Comparison of ENCODE assay signal across 31 cellular contexts in the genomic region with DNA sequence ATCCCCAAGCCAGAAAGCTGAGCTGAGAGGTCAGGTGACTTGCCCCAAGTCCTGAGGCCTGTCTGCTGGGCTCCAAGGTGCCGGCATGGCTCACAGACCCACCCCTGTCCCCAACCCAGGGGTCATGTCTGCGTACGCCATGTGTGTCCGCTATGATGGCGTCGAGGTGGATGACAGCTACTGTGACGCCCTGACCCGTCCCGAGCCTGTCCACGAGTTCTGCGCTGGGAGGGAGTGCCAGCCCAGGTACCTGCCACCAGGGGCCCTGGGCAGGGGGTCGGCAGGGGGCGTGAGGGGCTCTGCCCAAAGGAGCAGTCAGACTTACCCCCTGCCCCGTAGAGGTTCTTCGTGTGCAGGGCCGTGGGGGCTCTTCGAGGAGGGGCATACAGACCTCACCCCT. TPM values are rescaled to one million over a fixed set of nuclear protein-coding genes. Genes with fewer than 3 reads are reported as not detected.
"Had no signal": no experiment of that assay in that cellular context is flagged by ENCODE, and none has a peak within 500 bp of the region (broad histone marks: within the 10 kb centered on the region; RNA-seq: fewer than 3 reads in every experiment).

No MANE protein-coding gene starts in this region.

- DNase-seq: stimulated activated CD4-positive, alpha-beta T cell treated with anti-CD3 and anti-CD28 coated beads, Interleukin-2, amount 100 ng/mL, for 24 hours; stimulated activated CD4-positive, alpha-beta T cell treated with anti-CD3 and anti-CD28 coated beads, Interleukin-2, amount 100 ng/mL, for 48 hours; stimulated activated CD4-positive, alpha-beta T cell treated with anti-CD3 and anti-CD28 coated beads, Interleukin-4, amount 100 ng/mL, for 1 hour; stimulated activated CD4-positive, alpha-beta T cell treated with anti-CD3 and anti-CD28 coated beads, Interleukin-4, amount 100 ng/mL, for 24 hours; stimulated activated CD4-positive, alpha-beta T cell treated with anti-CD3 and anti-CD28 coated beads, Interleukin-4, amount 100 ng/mL, for 4 hours; stimulated activated CD8-positive, alpha-beta memory T cell treated with anti-CD3 and anti-CD28 coated beads, Interleukin-4, amount 100 ng/mL, for 48 hours; stimulated activated naive B cell treated with anti-CD40 and anti-IgM and Interleukin-4, amounts not matched to agents 10 μg/mL and 1 μg/mL and 100 μg/mL, for 72 hours; stimulated activated naive CD4-positive, alpha-beta T cell; stimulated activated naive CD4-positive, alpha-beta T cell treated with Interleukin-2 at 50 U/mL for 16 hours; stomach; substantia nigra; testis; thyroid gland; tibial artery; transverse colon; trophoblast cell; upper lobe of right lung; uterus had no signal

- H3K27ac ChIP-seq: stomach, suprapubic skin, testis, thoracic aorta, thyroid gland, tibial artery, tibial nerve, transverse colon, upper lobe of right lung, vagina had no signal

- ATAC-seq: stimulated activated effector memory CD8-positive, alpha-beta T cell treated with anti-CD3 and anti-CD28 coated beads, Interleukin-12 subunit alpha, Interleukin-12 subunit beta, amount 100 ng/mL, for 72 hours; stimulated activated memory B cell treated with anti-CD40 and anti-IgM and Interleukin-4, amounts not matched to agents 10 μg/mL and 1 μg/mL and 100 μg/mL, for 72 hours; stimulated activated naive B cell treated with anti-CD40 and anti-IgM and Interleukin-4, amounts not matched to agents 10 μg/mL and 1 μg/mL and 100 μg/mL, for 72 hours; upper lobe of right lung had no signal

- H3K9me3 Mint-ChIP-seq: stimulated activated effector memory CD8-positive, alpha-beta T cell treated with anti-CD3 and anti-CD28 coated beads, Interleukin-12 subunit alpha, Interleukin-12 subunit beta, amount 100 ng/mL, for 72 hours; stimulated activated naive B cell treated with anti-CD40 and anti-IgM and Interleukin-4, amounts not matched to agents 10 μg/mL and 1 μg/mL and 100 μg/mL, for 72 hours; stimulated activated naive CD8-positive, alpha-beta T cell treated with anti-CD3 and anti-CD28 coated beads, Interleukin-15, Interleukin-2, amounts not matched to agents 100 ng/mL and 50 ng/mL, for 24 hours; type B pancreatic cell had no signal

- H3K4me3 ChIP-seq: stomach, suprapubic skin, testis, thoracic aorta, thyroid gland, tibial artery, tibial nerve, transverse colon, upper lobe of left lung, upper lobe of right lung, uterus, vagina had no signal

- H3K27me3 Mint-ChIP-seq: stimulated activated naive CD8-positive, alpha-beta T cell treated with anti-CD3 and anti-CD28 coated beads, Interleukin-15, Interleukin-2, amounts not matched to agents 100 ng/mL and 50 ng/mL, for 24 hours had no signal

- H3K27ac Mint-ChIP-seq: stimulated activated effector memory CD8-positive, alpha-beta T cell treated with anti-CD3 and anti-CD28 coated beads, Interleukin-12 subunit alpha, Interleukin-12 subunit beta, amount 100 ng/mL, for 72 hours; stimulated activated memory B cell treated with anti-CD40 and anti-IgM and Interleukin-4, amounts not matched to agents 10 μg/mL and 1 μg/mL and 100 μg/mL, for 72 hours; stimulated activated naive CD8-positive, alpha-beta T cell treated with anti-CD3 and anti-CD28 coated beads, Interleukin-15, Interleukin-2, amounts not matched to agents 100 ng/mL and 50 ng/mL, for 24 hours; type B pancreatic cell had no signal

- H3K27me3 ChIP-seq: testis, thyroid gland, transverse colon, upper lobe of left lung, upper lobe of right lung, uterus, vagina had no signal

- H3K36me3 Mint-ChIP-seq: stimulated activated memory B cell treated with anti-CD40 and anti-IgM and Interleukin-4, amounts not matched to agents 10 μg/mL and 1 μg/mL and 100 μg/mL, for 72 hours; stimulated activated naive B cell treated with anti-CD40 and anti-IgM and Interleukin-4, amounts not matched to agents 10 μg/mL and 1 μg/mL and 100 μg/mL, for 72 hours; type B pancreatic cell had no signal

- H3K36me3 ChIP-seq: stomach, suprapubic skin, thoracic aorta, thyroid gland, tibial artery, tibial nerve, transverse colon, upper lobe of right lung, uterus, vagina had no signal

- H3K4me3 Mint-ChIP-seq: stimulated activated effector memory CD8-positive, alpha-beta T cell treated with anti-CD3 and anti-CD28 coated beads, Interleukin-12 subunit alpha, Interleukin-12 subunit beta, amount 100 ng/mL, for 72 hours; stimulated activated memory B cell treated with anti-CD40 and anti-IgM and Interleukin-4, amounts not matched to agents 10 μg/mL and 1 μg/mL and 100 μg/mL, for 72 hours; stimulated activated naive B cell treated with anti-CD40 and anti-IgM and Interleukin-4, amounts not matched to agents 10 μg/mL and 1 μg/mL and 100 μg/mL, for 72 hours; stimulated activated naive CD8-positive, alpha-beta T cell treated with anti-CD3 and anti-CD28 coated beads, Interleukin-15, Interleukin-2, amounts not matched to agents 100 ng/mL and 50 ng/mL, for 24 hours; type B pancreatic cell had no signal

- H3K9me3 ChIP-seq: stomach, suprapubic skin, testis, thoracic aorta, thyroid gland, tibial artery, tibial nerve, transverse colon, upper lobe of left lung, upper lobe of right lung, uterus, vagina had no signal

RNA-seq across cellular contexts. Expression of gene MYMK, which starts 42.1 kb away (rescaled TPM):
- total RNA-seq: stomach, subcutaneous adipose tissue, suprapubic skin, temporal lobe, testis, thoracic aorta, thyroid gland, transverse colon, upper lobe of left lung, upper lobe of right lung, ureter, uterus, vagina had no signal
- polyA plus RNA-seq: stomach, urinary bladder had no signal

RNA-seq across cellular contexts. Expression of gene FAM163B, which starts 42.4 kb away (rescaled TPM):
- total RNA-seq: stomach, subcutaneous adipose tissue, suprapubic skin, thoracic aorta, thyroid gland, upper lobe of left lung, upper lobe of right lung, ureter, uterus, vagina had no signal
- polyA plus RNA-seq: stomach had no signal
